Comparison of ENCODE assay signal across 7 cellular contexts in genomic region chr9:132078369-132079356, GRCh38. TPM values are rescaled to one million over a fixed set of nuclear protein-coding genes. Genes with fewer than 3 reads are reported as not detected.
A peak's percentile ranks its signal among the peaks of the same experiment; 100 is the strongest.
DNase-seq lines count a peak whose midpoint lies in the region; ATAC-seq lines count a peak whose summit lies in the region.

No MANE protein-coding gene starts in this region.

- H3K4me1 ChIP-seq in esophagus (ENCODE audit: control insufficient read depth in 2 of 2, insufficient read depth in 2 of 2, low read length in 1 of 2) = peaks cover 0 to 3% of the 10 kb centered on the region in 2 donors

- H3K9me3 ChIP-seq in esophagus (ENCODE audit: control insufficient read depth in 2 of 2, insufficient read depth in 1 of 2, low read depth in 1 of 2, low read length in 1 of 2) = no peaks in the 10 kb centered on the region

- H3K9me3 Mint-ChIP-seq in natural killer cell treated with Interleukin-12 subunit alpha and Interleukin-12 subunit beta and Interleukin-15 and Interleukin-18, amount 100 ng/mL, for 72 hours = no peaks in the 10 kb centered on the region

- peak; percentile 12 for ATAC-seq in GM19035 (IDR thresholded peaks at IDR 0.05; ENCODE audit: unreplicated experiment)
- peak; percentile 16 to 42 for ATAC-seq in natural killer cell treated with Interleukin-12 subunit alpha and Interleukin-12 subunit beta and Interleukin-15 and Interleukin-18, amount 100 ng/mL, for 72 hours
- ATAC-seq in HG03469 (IDR thresholded peaks at IDR 0.05; ENCODE audit: unreplicated experiment) = no peak

- H3K27ac ChIP-seq in esophagus (ENCODE audit: low read depth in 2 of 2, low read length in 1 of 2) = peak overlapping the region; percentile 28 to 36

- DNase-seq in NCI-H1092 (lab: John Stamatoyannopoulos, UW) = peak; percentile 8
- DNase-seq in activated CD4-positive, alpha-beta T cell treated with anti-CD3 and anti-CD28 coated beads for 48 hours = peak; percentile 30
- DNase-seq in natural killer cell treated with Interleukin-12 subunit alpha and Interleukin-12 subunit beta and Interleukin-15 and Interleukin-18, amount 100 ng/mL, for 72 hours (ENCODE audit: low spot score) = no peak
- DNase-seq in SIG-M5 treated with dmso at 0.1 percent for 504 hours (lab: John Stamatoyannopoulos, UW; ENCODE audit: unreplicated experiment) = no peak

- H3K27ac Mint-ChIP-seq in natural killer cell treated with Interleukin-12 subunit alpha and Interleukin-12 subunit beta and Interleukin-15 and Interleukin-18, amount 100 ng/mL, for 72 hours = peak overlapping the region; percentile 76 to 95

- H3K27me3 Mint-ChIP-seq in natural killer cell treated with Interleukin-12 subunit alpha and Interleukin-12 subunit beta and Interleukin-15 and Interleukin-18, amount 100 ng/mL, for 72 hours = no peaks in the 10 kb centered on the region

- H3K4me1 Mint-ChIP-seq in natural killer cell treated with Interleukin-12 subunit alpha and Interleukin-12 subunit beta and Interleukin-15 and Interleukin-18, amount 100 ng/mL, for 72 hours (ENCODE audit: low read depth in 2 of 2) = peaks cover 33 to 35% of the 10 kb centered on the region in 2 donors

- H3K4me3 ChIP-seq in esophagus (ENCODE audit: low read depth in 1 of 2, low read length in 2 of 2) = peak overlapping the region; percentile 76 to 89

- 12 to 29% methylated on average over 19 of the region's 19 CpGs for WGBS in esophagus, 2 donors

- H3K27me3 ChIP-seq in esophagus (ENCODE audit: control insufficient read depth in 1 of 2, insufficient read depth in 2 of 2, low read length in 2 of 2) = no peaks in the 10 kb centered on the region

- peak overlapping the region; percentile 99 for H3K4me3 Mint-ChIP-seq in natural killer cell treated with Interleukin-12 subunit alpha and Interleukin-12 subunit beta and Interleukin-15 and Interleukin-18, amount 100 ng/mL, for 72 hours

- peaks cover 0 to 12% of the 10 kb centered on the region in 2 donors for H3K36me3 ChIP-seq in esophagus (ENCODE audit: control insufficient read depth in 2 of 2, insufficient read depth in 2 of 2, low read length in 1 of 2)

- H3K36me3 Mint-ChIP-seq in natural killer cell treated with Interleukin-12 subunit alpha and Interleukin-12 subunit beta and Interleukin-15 and Interleukin-18, amount 100 ng/mL, for 72 hours = peaks cover 20% of the 10 kb centered on the region

RNA-seq across cellular contexts. Expression of gene MED27, which starts 1.0 kb away (rescaled TPM):
- polyA plus RNA-seq in esophagus = 10 to 100 TPM in 1 of 2 donors, 1 to 10 TPM in 1; 6.1 to 19.2 TPM
- total RNA-seq in natural killer cell treated with Interleukin-12 subunit alpha and Interleukin-12 subunit beta and Interleukin-15 and Interleukin-18, amount 100 ng/mL, for 72 hours = 10 to 100 TPM; 35.4 to 41.9 TPM

Comparison
In these comparisons a context has a peak if more than half of its experiments do, and no peak if none do; other contexts are left out.
1. DNase-seq: peak in NCI-H1092 (single experiment) and activated CD4-positive, alpha-beta T cell treated with anti-CD3 and anti-CD28 coated beads for 48 hours (single experiment); none in natural killer cell treated with Interleukin-12 subunit alpha and Interleukin-12 subunit beta and Interleukin-15 and Interleukin-18, amount 100 ng/mL, for 72 hours (single experiment) and SIG-M5 treated with dmso at 0.1 percent for 504 hours (single experiment).